ENCODE assay signal across 8 cellular contexts in genomic region chr19:40658031-40658430, GRCh38.
"Had no signal": no experiment of that assay in that cellular context is flagged by ENCODE, and none has a peak within 500 bp of the region (broad histone marks: within the 10 kb centered on the region; RNA-seq: fewer than 3 reads in every experiment).

No MANE protein-coding gene starts in this region.

- ATAC-seq: GM12878 had no signal

- FAIRE-seq: G401.6, GM12878, GM12891, GM12892, GM18507, GM19239 had no signal

- DNase-seq: GDM1, GF-D8 had no signal

- H3K4me3 ChIP-seq: GM12878 had no signal
